1 cellular context compared by ENCODE assay signal in the genomic region with DNA sequence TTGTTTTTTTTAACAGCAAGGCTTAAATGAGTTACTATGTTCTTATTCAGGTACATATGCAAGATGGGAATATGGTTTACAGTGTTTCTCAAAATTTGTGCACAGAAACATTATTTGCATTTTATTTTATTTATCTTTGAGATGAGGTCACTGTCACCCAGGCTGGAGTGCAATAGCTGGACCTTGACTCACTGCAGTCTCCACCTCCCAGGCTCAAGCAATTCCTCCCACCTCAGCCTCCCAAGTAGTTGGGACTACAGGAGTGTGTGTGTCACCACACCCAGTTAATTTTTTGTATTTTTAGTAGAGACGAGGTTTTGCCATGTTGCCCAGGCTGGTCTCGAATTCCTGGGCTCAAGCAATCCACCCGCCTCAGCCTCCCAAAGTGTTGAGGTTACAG. TPM values are rescaled to one million over a fixed set of nuclear protein-coding genes. Genes with fewer than 3 reads are reported as not detected.
"Had no signal": no experiment of that assay in that cellular context is flagged by ENCODE, and none has a peak within 500 bp of the region (broad histone marks: within the 10 kb centered on the region; RNA-seq: fewer than 3 reads in every experiment).

No MANE protein-coding gene starts in this region.

RNA-seq across cellular contexts. Expression of a gene that starts 46.8 kb away (rescaled TPM):
- total RNA-seq: frontal cortex had no signal
